17 cellular contexts compared by ENCODE assay signal in genomic region chr12:106975098-106975497, GRCh38. TPM values are rescaled to one million over a fixed set of nuclear protein-coding genes. Genes with fewer than 3 reads are reported as not detected.
DNase-seq lines count a peak whose midpoint lies in the region; TF ChIP-seq lines count a peak whose summit lies in the region.
"Had no signal": no experiment of that assay in that cellular context is flagged by ENCODE, and none has a peak within 500 bp of the region (broad histone marks: within the 10 kb centered on the region; RNA-seq: fewer than 3 reads in every experiment).

No MANE protein-coding gene starts in this region.

- no peaks in the 10 kb centered on the region for H3K4me1 ChIP-seq in breast epithelium

- H3K27ac Mint-ChIP-seq in activated T-cell treated with anti-CD3 and anti-CD28 coated beads, Interleukin-2, amount 50 U/mL, for 24 hours = peak overlapping the region; percentile 29
- peak overlapping the region; percentile 17 for H3K27ac Mint-ChIP-seq in chondrocyte (ENCODE audit: unreplicated experiment)
- H3K27ac Mint-ChIP-seq in osteocyte (ENCODE audit: unreplicated experiment) = peak overlapping the region; percentile 48
- H3K27ac Mint-ChIP-seq: activated T-helper 2 cell treated with anti-CD3 and anti-CD28 coated beads, Interferon-gamma antibody, Interleukin-2, Interleukin-4, amounts not matched to agents 10 μg/mL and 5 μg/mL and 100 μg/mL, durations not matched to agents 14 hours and 24 hours and 36 hours had no signal

- H3K4me3 ChIP-seq in breast epithelium = no peak overlapping the region

- no peaks in the 10 kb centered on the region for H3K27me3 ChIP-seq in breast epithelium

- no peak overlapping the region for H3K27ac ChIP-seq in breast epithelium

- intact Hi-C loops in breast epithelium (cut with DNase I; ENCODE audit: low total_unique reads) = no loop called here

- no peak for DNase-seq in activated T-cell treated with anti-CD3 and anti-CD28 coated beads, Interleukin-2, amount 50 U/mL, for 24 hours
- DNase-seq in activated T-cell treated with anti-CD3 and anti-CD28 coated beads for 4 hours (no peak), Daoy (ENCODE audit: low read depth) (peak; percentile 21), chondrocyte (ENCODE audit: low spot score) (no peak), osteocyte (ENCODE audit: extremely low spot score, unreplicated experiment) (no peak), COR-L47 (lab: John Stamatoyannopoulos, UW) (no peak), breast epithelium (ENCODE audit: low spot score in 2 of 2) (no peak), SKM-1 (lab: John Stamatoyannopoulos, UW; ENCODE audit: unreplicated experiment) (no peak)
- DNase-seq: left cardiac atrium; naive thymus-derived CD8-positive, alpha-beta T cell; NCI-H1092; NCI-H187 treated with DMSO at 0.1 percent for 48 hours; NCI-H748 treated with DMSO at 0.1 percent for 48 hours; Right ventricle myocardium superior; stimulated activated naive B cell treated with anti-CD40 and anti-IgM and Interleukin-4, amounts not matched to agents 10 μg/mL and 1 μg/mL and 100 μg/mL, for 72 hours had no signal

- H3K9me3 ChIP-seq in breast epithelium = no peaks in the 10 kb centered on the region

- TF ChIP-seq CTCF in chondrocyte (IDR thresholded peaks at IDR 0.05) (no peak), osteocyte (IDR thresholded peaks at IDR 0.05) (no peak), breast epithelium (IDR thresholded peaks at IDR 0.05) (no peak)

- no peaks in the 10 kb centered on the region for H3K9me3 Mint-ChIP-seq in activated T-cell treated with anti-CD3 and anti-CD28 coated beads, Interleukin-2, amount 50 U/mL, for 24 hours
- H3K9me3 Mint-ChIP-seq in chondrocyte (ENCODE audit: low read depth) (no peaks in the 10 kb centered on the region), osteocyte (ENCODE audit: unreplicated experiment) (no peaks in the 10 kb centered on the region)
- H3K9me3 Mint-ChIP-seq: activated T-helper 2 cell treated with anti-CD3 and anti-CD28 coated beads, Interferon-gamma antibody, Interleukin-2, Interleukin-4, amounts not matched to agents 10 μg/mL and 5 μg/mL and 100 μg/mL, durations not matched to agents 14 hours and 24 hours and 36 hours; brain; naive thymus-derived CD8-positive, alpha-beta T cell; stimulated activated naive B cell treated with anti-CD40 and anti-IgM and Interleukin-4, amounts not matched to agents 10 μg/mL and 1 μg/mL and 100 μg/mL, for 72 hours had no signal

- peaks cover 29% of the 10 kb centered on the region for H3K4me1 Mint-ChIP-seq in activated T-cell treated with anti-CD3 and anti-CD28 coated beads, Interleukin-2, amount 50 U/mL, for 24 hours (ENCODE audit: low read depth)
- peaks cover 81% of the 10 kb centered on the region for H3K4me1 Mint-ChIP-seq in chondrocyte (ENCODE audit: low read depth)
- peaks cover 47% of the 10 kb centered on the region for H3K4me1 Mint-ChIP-seq in osteocyte (ENCODE audit: unreplicated experiment)

- TF ChIP-seq POLR2A in breast epithelium (IDR thresholded peaks at IDR 0.05) = no peak

- peaks cover 69% of the 10 kb centered on the region for H3K36me3 Mint-ChIP-seq in activated T-cell treated with anti-CD3 and anti-CD28 coated beads, Interleukin-2, amount 50 U/mL, for 24 hours (ENCODE audit: low read depth)
- peaks cover 24% of the 10 kb centered on the region for H3K36me3 Mint-ChIP-seq in chondrocyte (ENCODE audit: low read depth)
- peaks cover 39% of the 10 kb centered on the region for H3K36me3 Mint-ChIP-seq in osteocyte (ENCODE audit: unreplicated experiment)

- H3K4me3 Mint-ChIP-seq in activated T-cell treated with anti-CD3 and anti-CD28 coated beads, Interleukin-2, amount 50 U/mL, for 24 hours = no peak overlapping the region
- H3K4me3 Mint-ChIP-seq in chondrocyte (ENCODE audit: unreplicated experiment) = no peak overlapping the region
- no peak overlapping the region for H3K4me3 Mint-ChIP-seq in osteocyte (ENCODE audit: unreplicated experiment)
- H3K4me3 Mint-ChIP-seq: brain; naive thymus-derived CD8-positive, alpha-beta T cell; stimulated activated naive B cell treated with anti-CD40 and anti-IgM and Interleukin-4, amounts not matched to agents 10 μg/mL and 1 μg/mL and 100 μg/mL, for 72 hours had no signal

- H3K27me3 Mint-ChIP-seq in activated T-cell treated with anti-CD3 and anti-CD28 coated beads, Interleukin-2, amount 50 U/mL, for 24 hours = no peaks in the 10 kb centered on the region
- H3K27me3 Mint-ChIP-seq in chondrocyte (ENCODE audit: low read depth) (no peaks in the 10 kb centered on the region), osteocyte (ENCODE audit: unreplicated experiment) (no peaks in the 10 kb centered on the region)
- H3K27me3 Mint-ChIP-seq: brain; naive thymus-derived CD8-positive, alpha-beta T cell; stimulated activated naive B cell treated with anti-CD40 and anti-IgM and Interleukin-4, amounts not matched to agents 10 μg/mL and 1 μg/mL and 100 μg/mL, for 72 hours had no signal

- no peaks in the 10 kb centered on the region for H3K36me3 ChIP-seq in breast epithelium

RNA-seq across cellular contexts. Expression of gene MTERF2, which starts 11.8 kb away (rescaled TPM):
- total RNA-seq in Daoy (2014; rRNA removed; shearing (Covaris generic)) = 7.5 and 25.9 TPM in 2 replicates
- total RNA-seq in chondrocyte = 7.0 to 12.3 TPM (median 7.5 TPM) in 3 replicates
- 12.1 and 12.5 TPM in 2 replicates for total RNA-seq in osteocyte
- total RNA-seq in breast epithelium = 10 to 100 TPM; 13.6 to 32.8 (median 18.0) TPM

RNA-seq across cellular contexts. Expression of gene TMEM263, which starts 19.4 kb away (rescaled TPM):
- total RNA-seq in Daoy (2014; rRNA removed; shearing (Covaris generic)) = 56.6 and 58.5 TPM in 2 replicates
- 135 to 172 TPM (median 139 TPM) in 3 replicates for total RNA-seq in chondrocyte
- 96.1 and 105 TPM in 2 replicates for total RNA-seq in osteocyte
- 10 to 100 TPM; 28.8 to 44.2 (median 37.0) TPM for total RNA-seq in breast epithelium
